Comparison of ENCODE assay signal across 8 cellular contexts in genomic region chr16:15016354-15016753, GRCh38. TPM values are rescaled to one million over a fixed set of nuclear protein-coding genes. Genes with fewer than 3 reads are reported as not detected.
DNase-seq lines count a peak whose midpoint lies in the region; ATAC-seq and TF ChIP-seq lines count a peak whose summit lies in the region.
"Not testable (repeated sequence)": the region's sequence is repeated elsewhere in the genome, so short reads cannot be mapped to it uniquely, and the experiment has no call there.

No MANE protein-coding gene starts in this region.

- peaks cover 40% of the 10 kb centered on the region for H3K36me3 Mint-ChIP-seq in HFFc6 (ENCODE audit: low read depth)
- peaks cover 17% of the 10 kb centered on the region for H3K36me3 Mint-ChIP-seq in activated naive CD4-positive, alpha-beta T cell treated with anti-CD3 and anti-CD28 coated beads, Interleukin-2, amount 50 U/mL, for 24 hours
- H3K36me3 Mint-ChIP-seq in effector memory CD8-positive, alpha-beta T cell (ENCODE audit: insufficient read depth), result peaks cover 88% of the 10 kb centered on the region
- not testable (repeated sequence) for H3K36me3 Mint-ChIP-seq in natural killer cell

- not testable (repeated sequence) for H3K9me3 Mint-ChIP-seq in HFFc6; activated naive CD4-positive, alpha-beta T cell treated with anti-CD3 and anti-CD28 coated beads, Interleukin-2, amount 50 U/mL, for 24 hours; effector memory CD8-positive, alpha-beta T cell; natural killer cell

- H3K4me3 ChIP-seq in ACC112 (ENCODE audit: low read depth, low read length); SK-N-MC; right atrium auricular region; stomach: not testable (repeated sequence)

- not testable (repeated sequence) for DNase-seq in HFFc6; SK-N-MC (ENCODE audit: low read depth, low spot score); effector memory CD8-positive, alpha-beta T cell; right atrium auricular region (ENCODE audit: low spot score); natural killer cell; stomach

- not testable (repeated sequence) for H3K4me3 Mint-ChIP-seq in HFFc6; activated naive CD4-positive, alpha-beta T cell treated with anti-CD3 and anti-CD28 coated beads, Interleukin-2, amount 50 U/mL, for 24 hours; effector memory CD8-positive, alpha-beta T cell; natural killer cell

- H3K9me3 ChIP-seq in SK-N-MC (ENCODE audit: low read depth, low read length); right atrium auricular region; stomach: not testable (repeated sequence)

- not testable (repeated sequence) for H2AFZ ChIP-seq in ACC112 (ENCODE audit: low read length, unreplicated experiment)

- H3K79me2 ChIP-seq in ACC112 (ENCODE audit: control insufficient read depth, insufficient read depth, low read length, unreplicated experiment), result not testable (repeated sequence)

- ATAC-seq in effector memory CD8-positive, alpha-beta T cell (replicated peaks); natural killer cell: not testable (repeated sequence)

- not testable (repeated sequence) for H3K27me3 Mint-ChIP-seq in HFFc6 (ENCODE audit: insufficient read depth); activated naive CD4-positive, alpha-beta T cell treated with anti-CD3 and anti-CD28 coated beads, Interleukin-2, amount 50 U/mL, for 24 hours; effector memory CD8-positive, alpha-beta T cell; natural killer cell (ENCODE audit: low read depth in 2 of 2)

- WGBS in stomach, 5 donors, result 59 to 80% (median 70%) methylated on average over 4 of the region's 4 CpGs

- intact Hi-C loops in natural killer cell (cut with micrococcal nuclease); stomach (cut with DNase I; ENCODE audit: low total_unique reads): not testable (repeated sequence)

- peaks cover 37% of the 10 kb centered on the region for H3K4me1 Mint-ChIP-seq in HFFc6 (ENCODE audit: low read depth)
- H3K4me1 Mint-ChIP-seq in activated naive CD4-positive, alpha-beta T cell treated with anti-CD3 and anti-CD28 coated beads, Interleukin-2, amount 50 U/mL, for 24 hours, result peaks cover 49% of the 10 kb centered on the region
- peaks cover 12 to 26% of the 10 kb centered on the region in 2 donors for H3K4me1 Mint-ChIP-seq in effector memory CD8-positive, alpha-beta T cell (ENCODE audit: low read depth in 2 of 2)
- H3K4me1 Mint-ChIP-seq in natural killer cell, result not testable (repeated sequence)

- H3K4me1 ChIP-seq in ACC112 (ENCODE audit: control insufficient read depth, insufficient read depth, low read length, unreplicated experiment), result peaks cover 31% of the 10 kb centered on the region
- peaks cover 0 to 20% of the 10 kb centered on the region in 2 donors for H3K4me1 ChIP-seq in right atrium auricular region
- H3K4me1 ChIP-seq in stomach, result peaks cover 8 to 35% (median 17%) of the 10 kb centered on the region in 4 donors

- H3K36me3 ChIP-seq in ACC112 (ENCODE audit: insufficient read depth, low read length), result peaks cover 13% of the 10 kb centered on the region
- H3K36me3 ChIP-seq in SK-N-MC (ENCODE audit: insufficient read depth, low read length), result peaks cover 36% of the 10 kb centered on the region
- H3K36me3 ChIP-seq in right atrium auricular region, result peaks cover 48% of the 10 kb centered on the region
- peaks cover 35 to 80% (median 61%) of the 10 kb centered on the region in 4 donors for H3K36me3 ChIP-seq in stomach

- H3K27ac Mint-ChIP-seq in HFFc6 (peak overlapping the region; percentile 64), natural killer cell (peak overlapping the region; percentile 54 to 69)
- peak overlapping the region; percentile 83 for H3K27ac Mint-ChIP-seq in activated naive CD4-positive, alpha-beta T cell treated with anti-CD3 and anti-CD28 coated beads, Interleukin-2, amount 50 U/mL, for 24 hours
- H3K27ac Mint-ChIP-seq in effector memory CD8-positive, alpha-beta T cell, result peak overlapping the region; percentile 77 to 89

- not testable (repeated sequence) for H3K27me3 ChIP-seq in ACC112 (ENCODE audit: insufficient read depth, low read length); right atrium auricular region; stomach

- TF ChIP-seq CTCF in HFFc6 (IDR thresholded peaks at IDR 0.05); right atrium auricular region (IDR thresholded peaks at IDR 0.05); natural killer cell (IDR thresholded peaks at IDR 0.05); stomach (IDR thresholded peaks at IDR 0.05): not testable (repeated sequence)

- TF ChIP-seq EP300 in stomach (IDR thresholded peaks at IDR 0.05), result not testable (repeated sequence)

- not testable (repeated sequence) for TF ChIP-seq POLR2A in stomach (IDR thresholded peaks at IDR 0.05)

- H3K9ac ChIP-seq in SK-N-MC (ENCODE audit: insufficient read length), result peak overlapping the region; percentile 61

- H3K27ac ChIP-seq in ACC112 (ENCODE audit: low read depth, low read length), result peak overlapping the region; percentile 62
- peak overlapping the region; percentile 100 for H3K27ac ChIP-seq in SK-N-MC
- peak overlapping the region; percentile 42 to 67 for H3K27ac ChIP-seq in right atrium auricular region
- peak overlapping the region in 4 of 5 donors; percentile 33 to 57 (median 40) for H3K27ac ChIP-seq in stomach

RNA-seq across cellular contexts. Expression of gene NTAN1, which starts 39.5 kb away (rescaled TPM):
- 10 to 100 TPM; 42.7 to 56.0 (median 49.7) TPM for total RNA-seq in HFFc6 (2021; fragmentation: NEBNext Ultra II Directional; extraction: Animal tissue kit (Norgen Biotek cat#: 25700))
- 10 to 100 TPM; 32.4 to 37.5 TPM for total RNA-seq in right atrium auricular region
- 10 to 100 TPM; 26.7 to 35.1 (median 30.3) TPM for total RNA-seq in natural killer cell
- 100 to 1,000 TPM in 1 of 5 donors, 10 to 100 TPM in 3, 1 to 10 TPM in 1; 4.1 to 151 (median 51.1) TPM for total RNA-seq in stomach
- 10 to 100 TPM; 34.5 to 89.1 (median 56.8) TPM for polyA plus RNA-seq in stomach

RNA-seq across cellular contexts. Expression of gene PDXDC1, which starts 41.5 kb away (rescaled TPM):
- 10 to 100 TPM; 78.8 to 88.3 (median 82.0) TPM for total RNA-seq in HFFc6 (2021; fragmentation: NEBNext Ultra II Directional; extraction: Animal tissue kit (Norgen Biotek cat#: 25700))
- total RNA-seq in right atrium auricular region, result 10 to 100 TPM; 50.4 to 60.8 TPM
- 10 to 100 TPM; 72.7 to 88.2 (median 75.1) TPM for total RNA-seq in natural killer cell
- 100 to 1,000 TPM in 2 of 5 donors, 10 to 100 TPM in 3; 70.6 to 126 (median 97.5) TPM for total RNA-seq in stomach
- polyA plus RNA-seq in stomach, result 10 to 100 TPM; 35.1 to 62.8 (median 53.0) TPM

Comparison
In these comparisons a context has a peak if more than half of its experiments do, and no peak if none do; other contexts are left out.
1. H3K27ac ChIP-seq: peak in every context shown above with its lines; median percentile 100 in SK-N-MC; 62 in ACC112; 54 in right atrium auricular region; 40 in stomach.